In genomic region chr16:64083428-64084129, GRCh38 we compare ENCODE assay signal across 31 cellular contexts.
"Had no signal": no experiment of that assay in that cellular context is flagged by ENCODE, and none has a peak within 500 bp of the region (broad histone marks: within the 10 kb centered on the region; RNA-seq: fewer than 3 reads in every experiment).

No MANE protein-coding gene starts in this region.

- DNase-seq: naive thymus-derived CD8-positive, alpha-beta T cell; nephron progenitor cell; nucleus accumbens; ovary; posterior cingulate gyrus; psoas muscle; right cardiac atrium; spleen; stimulated activated CD4-positive, alpha-beta T cell treated with anti-CD3 and anti-CD28 coated beads, Interleukin-12 subunit alpha, Interleukin-12 subunit beta, amount 100 ng/mL, for 4 hours; stimulated activated CD4-positive, alpha-beta T cell treated with anti-CD3 and anti-CD28 coated beads, Interleukin-1b, Interleukin-23, amount 100 ng/mL, for 48 hours; stimulated activated CD4-positive, alpha-beta T cell treated with anti-CD3 and anti-CD28 coated beads, Interleukin-4, amount 100 ng/mL, for 1 hour; stimulated activated CD4-positive, alpha-beta T cell treated with anti-CD3 and anti-CD28 coated beads, Interleukin-4, amount 100 ng/mL, for 4 hours; stimulated activated CD8-positive, alpha-beta memory T cell treated with anti-CD3 and anti-CD28 coated beads, Interleukin-4, amount 100 ng/mL, for 48 hours; stimulated activated naive CD4-positive, alpha-beta T cell; stimulated activated naive CD8-positive, alpha-beta T cell treated with anti-CD3 and anti-CD28 coated beads, Interleukin-15, amount 100 ng/mL, for 72 hours; stimulated activated naive CD8-positive, alpha-beta T cell treated with anti-CD3 and anti-CD28 coated beads, Interleukin-15, Interleukin-2, amounts not matched to agents 100 U/mL and 50 U/mL, for 24 hours; substantia nigra; testis; tibial artery; trophoblast cell; upper lobe of left lung had no signal

- H2AFZ ChIP-seq: parathyroid adenoma had no signal

- H3K4me2 ChIP-seq: smooth muscle cell had no signal

- H3K9ac ChIP-seq: parathyroid adenoma had no signal

- ATAC-seq: naive thymus-derived CD8-positive, alpha-beta T cell; natural killer cell treated with Interleukin-12 subunit alpha and Interleukin-12 subunit beta and Interleukin-15 and Interleukin-18, amount 100 ng/mL, for 72 hours; psoas muscle; right cardiac atrium; sciatic nerve; stimulated activated memory B cell treated with anti-CD40 and anti-IgM and Interleukin-4, amounts not matched to agents 10 μg/mL and 1 μg/mL and 100 μg/mL, for 72 hours; stimulated activated naive CD8-positive, alpha-beta T cell treated with anti-CD3 and anti-CD28 coated beads, Interleukin-15, amount 100 ng/mL, for 72 hours; stimulated activated naive CD8-positive, alpha-beta T cell treated with anti-CD3 and anti-CD28 coated beads, Interleukin-15, Interleukin-2, amounts not matched to agents 100 U/mL and 50 U/mL, for 24 hours had no signal

- H3K4me1 ChIP-seq: psoas muscle, spleen, suprapubic skin, testis, tibial artery, upper lobe of left lung, vagina had no signal

- FAIRE-seq: urothelium cell line had no signal

- H3K27me3 ChIP-seq: neutrophil, ovary, spleen, suprapubic skin, testis, tibial artery, upper lobe of left lung, vagina had no signal

- H3K79me2 ChIP-seq: parathyroid adenoma had no signal

- H3K9me3 ChIP-seq: neutrophil, ovary, psoas muscle, suprapubic skin, testis, tibial artery, upper lobe of left lung, vagina had no signal

- H3K27ac ChIP-seq: neutrophil, ovary, parathyroid adenoma, psoas muscle, skin epidermis, spleen, suprapubic skin, testis, tibial artery, upper lobe of left lung, vagina had no signal

- H3K4me3 ChIP-seq: ovary, psoas muscle, skin epidermis, smooth muscle cell, spleen, suprapubic skin, testis, tibial artery, upper lobe of left lung, vagina had no signal

- H3K36me3 ChIP-seq: neutrophil, ovary, spleen, suprapubic skin, tibial artery, upper lobe of left lung, vagina had no signal
